ENCODE assay signal across 24 cellular contexts in genomic region chr5:157714036-157714435, GRCh38. TPM values are rescaled to one million over a fixed set of nuclear protein-coding genes. Genes with fewer than 3 reads are reported as not detected.
"Had no signal": no experiment of that assay in that cellular context is flagged by ENCODE, and none has a peak within 500 bp of the region (broad histone marks: within the 10 kb centered on the region; RNA-seq: fewer than 3 reads in every experiment).

No MANE protein-coding gene starts in this region.

- H3K36me3 Mint-ChIP-seq: naive B cell, type B pancreatic cell had no signal

- H3K4me3 ChIP-seq: dorsolateral prefrontal cortex, hepatocyte, left ventricle myocardium inferior, lower lobe of right lung, pancreas, smooth muscle cell, suprapubic skin, thyroid gland had no signal

- H3K27me3 ChIP-seq: hepatocyte, pancreas, suprapubic skin, thyroid gland had no signal

- FAIRE-seq: kidney, pancreas, urothelium cell line had no signal

- H3K4me1 ChIP-seq: pancreas, suprapubic skin had no signal

- H3K79me2 ChIP-seq: hepatocyte had no signal

- H3K36me3 ChIP-seq: left ventricle myocardium inferior, lower lobe of right lung, pancreas, suprapubic skin, thyroid gland had no signal

- H3K4me2 ChIP-seq: hepatocyte, smooth muscle cell had no signal

- H3K4me3 Mint-ChIP-seq: naive B cell, neural crest cell, type B pancreatic cell had no signal

- H3K27ac ChIP-seq: hepatocyte, left ventricle myocardium inferior, lower lobe of right lung, pancreas, suprapubic skin, thyroid gland had no signal

- DNase-seq: cortex of kidney; dorsolateral prefrontal cortex; effector CD8-positive, alpha-beta T cell; foreskin melanocyte; head of caudate nucleus; kidney; left cardiac atrium; left ventricle myocardium inferior; lower lobe of right lung; mesendoderm; naive B cell; pancreas; right cardiac atrium; stimulated activated CD4-positive, alpha-beta T cell treated with anti-CD3 and anti-CD28 coated beads, Interleukin-2, amount 100 ng/mL, for 48 hours; stimulated activated naive CD8-positive, alpha-beta T cell treated with anti-CD3 and anti-CD28 coated beads, Interleukin-15, Interleukin-2, amounts not matched to agents 100 U/mL and 50 U/mL, for 24 hours; thyroid gland had no signal

- H3K9me3 Mint-ChIP-seq: neural crest cell, type B pancreatic cell had no signal

- H3K27me3 Mint-ChIP-seq: naive B cell, progenitor cell of endocrine pancreas, type B pancreatic cell had no signal

- ATAC-seq: left cardiac atrium; lower lobe of right lung; pancreas; right cardiac atrium; stimulated activated naive CD8-positive, alpha-beta T cell treated with anti-CD3 and anti-CD28 coated beads, Interleukin-15, Interleukin-2, amounts not matched to agents 100 U/mL and 50 U/mL, for 24 hours had no signal

- H3K9me3 ChIP-seq: left ventricle myocardium inferior, lower lobe of right lung, pancreas, suprapubic skin, thyroid gland had no signal

- H2AFZ ChIP-seq: hepatocyte had no signal

- H3K27ac Mint-ChIP-seq: progenitor cell of endocrine pancreas, type B pancreatic cell had no signal

RNA-seq across cellular contexts. Expression of gene C5orf52, which starts 42.7 kb away (rescaled TPM):
- total RNA-seq: hepatocyte, kidney, left cardiac atrium, left ventricle myocardium inferior, lower lobe of right lung, neural crest cell, pancreas, progenitor cell of endocrine pancreas, right cardiac atrium, smooth muscle cell, suprapubic skin, thyroid gland had no signal
- polyA plus RNA-seq: esophagus, hepatocyte, pancreas, right cardiac atrium, smooth muscle cell had no signal
